25 cellular contexts compared by ENCODE assay signal in the genomic region with DNA sequence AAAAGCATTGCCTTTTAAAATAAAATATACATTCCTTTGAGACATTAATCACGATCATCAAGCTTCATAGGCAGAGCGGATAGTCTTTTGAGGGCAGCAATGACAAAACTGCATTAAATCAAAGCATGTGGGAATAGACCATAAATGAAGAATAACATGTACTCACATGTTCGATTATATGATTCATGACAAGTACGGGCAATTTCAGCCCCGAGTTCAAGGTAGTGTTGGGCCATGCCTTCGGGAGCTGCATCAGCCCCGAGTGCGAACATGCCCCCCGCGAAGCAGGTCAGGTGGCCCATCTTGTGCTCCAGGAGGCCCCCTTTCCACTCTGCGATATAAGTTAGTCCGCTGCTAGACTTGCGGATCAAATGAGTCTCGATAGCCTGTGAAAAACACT.
"Had no signal": no experiment of that assay in that cellular context is flagged by ENCODE, and none has a peak within 500 bp of the region (broad histone marks: within the 10 kb centered on the region; RNA-seq: fewer than 3 reads in every experiment).

No MANE protein-coding gene starts in this region.

- H3K36me3 ChIP-seq: colonic mucosa had no signal

- DNase-seq: cerebellar nuclear complex; colonic mucosa; cortex of kidney; effector CD8-positive, alpha-beta T cell; effector memory CD8-positive, alpha-beta T cell; endodermal cell; heart left ventricle; hypothalamus; immature natural killer cell; islet precursor cell; kidney; kidney glomerular epithelial cell; left colon; left ventricle myocardium inferior; lower lobe of right lung; mesenchymal stem cell; midbrain had no signal

- FAIRE-seq: endometrium, endothelial cell of umbilical vein, frontal cortex, kidney had no signal

- H3K9me3 Mint-ChIP-seq: dendritic cell treated with granulocyte-macrophage colony-stimulating factor and Interleukin-4, amounts not matched to agents 40 ng/mL and 50 ng/mL, for 4 days; effector memory CD8-positive, alpha-beta T cell; endodermal cell; immature natural killer cell had no signal

- H3K27me3 ChIP-seq: colonic mucosa, esophagus muscularis mucosa, gastroesophageal sphincter, heart left ventricle, hepatocyte had no signal

- H3K4me2 ChIP-seq: hepatocyte had no signal

- H3K4me1 ChIP-seq: colonic mucosa, esophagus muscularis mucosa, gastroesophageal sphincter, heart left ventricle, left ventricle myocardium inferior, lower lobe of right lung had no signal

- H3K27ac ChIP-seq: colonic mucosa, esophagus muscularis mucosa, gastroesophageal sphincter, heart left ventricle, hepatocyte, left ventricle myocardium inferior, lower lobe of right lung had no signal

- ATAC-seq: effector memory CD8-positive, alpha-beta T cell; gastroesophageal sphincter; heart left ventricle; left colon; left lobe of liver; lower lobe of right lung had no signal

- H3K27me3 Mint-ChIP-seq: dendritic cell treated with granulocyte-macrophage colony-stimulating factor and Interleukin-4, amounts not matched to agents 40 ng/mL and 50 ng/mL, for 4 days; effector memory CD8-positive, alpha-beta T cell had no signal

- H3K4me3 ChIP-seq: colonic mucosa, esophagus muscularis mucosa, gastroesophageal sphincter, heart left ventricle, hepatocyte, left ventricle myocardium inferior, lower lobe of right lung had no signal

- H3K27ac Mint-ChIP-seq: dendritic cell treated with granulocyte-macrophage colony-stimulating factor and Interleukin-4, amounts not matched to agents 40 ng/mL and 50 ng/mL, for 4 days; effector memory CD8-positive, alpha-beta T cell; endodermal cell had no signal

- H3K4me3 Mint-ChIP-seq: dendritic cell treated with granulocyte-macrophage colony-stimulating factor and Interleukin-4, amounts not matched to agents 40 ng/mL and 50 ng/mL, for 4 days; effector memory CD8-positive, alpha-beta T cell; endodermal cell; immature natural killer cell had no signal
